ENCODE assay signal across 16 cellular contexts in the genomic region with DNA sequence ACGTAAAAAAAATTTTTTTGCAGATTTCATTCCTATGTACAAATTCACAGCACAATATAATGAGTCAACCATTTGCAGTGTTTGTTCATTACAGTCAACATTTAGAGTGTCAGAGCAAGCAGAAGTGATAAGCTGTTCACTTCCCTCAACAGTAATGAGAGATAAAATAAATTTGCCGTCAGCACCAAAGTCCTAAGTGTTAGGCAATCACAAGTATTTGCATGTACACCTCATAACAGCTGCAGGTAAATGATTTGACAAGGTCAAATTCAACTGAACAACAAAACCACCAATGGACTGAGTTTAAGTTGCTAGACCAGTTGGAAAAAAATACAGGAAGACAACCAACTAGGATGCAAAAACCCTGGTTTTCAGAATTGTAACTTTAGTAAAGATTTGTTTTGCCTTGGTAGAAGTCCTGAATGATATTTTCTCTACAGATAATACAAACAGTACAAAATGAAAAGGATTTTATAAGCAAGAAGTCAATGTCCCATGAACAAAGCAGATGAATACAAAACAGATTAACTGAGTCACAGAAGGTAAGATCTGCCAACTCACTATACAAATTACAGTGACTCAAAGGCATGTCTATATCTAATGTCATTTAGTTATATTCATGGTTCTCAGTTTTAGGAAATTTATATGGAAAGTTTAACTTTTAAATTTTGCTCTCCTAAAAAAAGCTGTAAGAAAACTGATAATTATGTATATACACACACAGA. TPM values are rescaled to one million over a fixed set of nuclear protein-coding genes. Genes with fewer than 3 reads are reported as not detected.
DNase-seq lines count a peak whose midpoint lies in the region; ATAC-seq and TF ChIP-seq lines count a peak whose summit lies in the region.
"Had no signal": no experiment of that assay in that cellular context is flagged by ENCODE, and none has a peak within 500 bp of the region (broad histone marks: within the 10 kb centered on the region; RNA-seq: fewer than 3 reads in every experiment).

No MANE protein-coding gene starts in this region.

- TF ChIP-seq RAD21 in Ishikawa (IDR thresholded peaks at IDR 0.05; ENCODE audit: low read depth) (no peak), liver (IDR thresholded peaks at IDR 0.05) (peak; percentile 20 to 25)

- no peak overlapping the region for H3K4me3 Mint-ChIP-seq in WTC11

- H3K27me3 ChIP-seq in DND-41 (ENCODE audit: insufficient read depth, low read length, poor library complexity) (no peaks in the 10 kb centered on the region), liver (ENCODE audit: control insufficient read depth in 4 of 4, insufficient read depth in 4 of 4, low read length in 3 of 4) (no peaks in the 10 kb centered on the region), tibial nerve (no peaks in the 10 kb centered on the region)
- H3K27me3 ChIP-seq: cardiac muscle cell, Peyer's patch had no signal

- CTCF ChIA-PET in WTC11 (lab: Charles Lee): interaction anchor here (0.7 kb wide), 1 partner anchor 26 kb away, joined by 3 read pairs; no protein-coding TSS in a partner anchor

- H3K36me3 Mint-ChIP-seq in WTC11: peaks cover 6% of the 10 kb centered on the region; the same call in 1 of the 2 replicates

- H3K27ac ChIP-seq in DND-41 (ENCODE audit: low read length) (peak overlapping the region; percentile 37; the same call in 1 of the 2 replicates), liver (ENCODE audit: low read depth in 1 of 2, low read length in 2 of 2) (peak overlapping the region; percentile 89 to 90), tibial nerve (no peak overlapping the region)
- H3K27ac ChIP-seq: cardiac muscle cell had no signal

- no peak for TF ChIP-seq EP300 in Ishikawa (IDR thresholded peaks at IDR 0.05; ENCODE audit: borderline replicate concordance)
- no peak for TF ChIP-seq EP300 in tibial nerve (IDR thresholded peaks at IDR 0.05)

- DNase-seq in DND-41 (no peak), WTC11 (ENCODE audit: low spot score) (no peak), tibial nerve (ENCODE audit: low spot score in 2 of 2) (no peak), amniotic stem cell (lab: John Stamatoyannopoulos, UW) (no peak), NCI-H2227 (lab: John Stamatoyannopoulos, UW; ENCODE audit: unreplicated experiment) (no peak)
- DNase-seq: activated CD4-positive, alpha-beta T cell treated with anti-CD3 and anti-CD28 coated beads, Interleukin-2, amount 50 U/mL, for 48 hours; activated naive CD4-positive, alpha-beta T cell treated with Interleukin-2 at 50 U/mL for 16 hours; AML-193; NCI-H1417 treated with DMSO at 0.1 percent for 48 hours; Peyer's patch; stimulated activated CD4-positive, alpha-beta T cell treated with anti-CD3 and anti-CD28 coated beads, Interleukin-4, amount 100 ng/mL, for 4 hours; stimulated activated naive CD8-positive, alpha-beta T cell treated with anti-CD3 and anti-CD28 coated beads, Interleukin-15, Interleukin-2, amounts not matched to agents 100 U/mL and 50 U/mL, for 24 hours had no signal

- peaks cover 39% of the 10 kb centered on the region for H3K4me1 Mint-ChIP-seq in WTC11

- no peak for TF ChIP-seq POLR2A in tibial nerve (IDR thresholded peaks at IDR 0.05)

- no peak for TF ChIP-seq CTCF in DND-41 (IDR thresholded peaks at IDR 0.05; ENCODE audit: borderline replicate concordance, extremely low read depth, low read length, poor library complexity, severe bottlenecking)
- no peak for TF ChIP-seq CTCF in WTC11 (IDR thresholded peaks at IDR 0.05)
- no peak for TF ChIP-seq CTCF in liver (IDR thresholded peaks at IDR 0.05; ENCODE audit: low read depth, low read length, missing input control)
- TF ChIP-seq CTCF in tibial nerve (IDR thresholded peaks at IDR 0.05): no peak

- H4K20me1 ChIP-seq in DND-41 (ENCODE audit: insufficient read depth, low read length): peaks cover 11% of the 10 kb centered on the region; the same call in 1 of the 2 replicates

- no peaks in the 10 kb centered on the region for H3K9me3 ChIP-seq in DND-41 (ENCODE audit: insufficient read depth, low read length, severe bottlenecking)
- H3K9me3 ChIP-seq in liver (ENCODE audit: control insufficient read depth in 4 of 4, low read length in 3 of 4): no peaks in the 10 kb centered on the region
- H3K9me3 ChIP-seq in tibial nerve: no peaks in the 10 kb centered on the region
- H3K9me3 ChIP-seq: Peyer's patch had no signal

- H3K27me3 Mint-ChIP-seq in WTC11 (ENCODE audit: low read depth): no peaks in the 10 kb centered on the region

- no peak overlapping the region for H3K9ac ChIP-seq in DND-41 (ENCODE audit: low read depth, low read length)
- peak overlapping the region in 1 of 2 donors; percentile 2 for H3K9ac ChIP-seq in liver (ENCODE audit: low read depth in 1 of 2, low read length in 2 of 2)

- H3K27ac Mint-ChIP-seq in WTC11: no peak overlapping the region

- WGBS in liver: 23% methylated on average over 2 of the region's 2 CpGs
- 83 to 87% methylated on average over 2 of the region's 2 CpGs for WGBS in tibial nerve, 2 donors

- H2AFZ ChIP-seq in DND-41 (ENCODE audit: low read depth, low read length): no peak overlapping the region

- POLR2A ChIA-PET in WTC11 (lab: Charles Lee): no interaction called here

- H3K36me3 ChIP-seq in DND-41 (ENCODE audit: insufficient read depth, low read length) (peaks cover 31% of the 10 kb centered on the region), liver (ENCODE audit: control insufficient read depth in 4 of 4, insufficient read depth in 3 of 4, low read depth in 1 of 4, low read length in 3 of 4) (no peaks in the 10 kb centered on the region), tibial nerve (no peaks in the 10 kb centered on the region)
- H3K36me3 ChIP-seq: cardiac muscle cell, Peyer's patch had no signal

- peaks cover 98% of the 10 kb centered on the region for H3K79me2 ChIP-seq in DND-41 (ENCODE audit: insufficient read depth, low read length)

- peaks cover 65% of the 10 kb centered on the region for H3K4me1 ChIP-seq in DND-41 (ENCODE audit: insufficient read depth, low read length)
- H3K4me1 ChIP-seq in liver (ENCODE audit: control insufficient read depth in 4 of 4, insufficient read depth in 4 of 4, low read length in 3 of 4): peaks cover 5 to 39% (median 18%) of the 10 kb centered on the region in 4 donors
- H3K4me1 ChIP-seq in tibial nerve: no peaks in the 10 kb centered on the region
- H3K4me1 ChIP-seq: Peyer's patch had no signal

- peaks cover 3% of the 10 kb centered on the region for H3K9me3 Mint-ChIP-seq in WTC11

- no peak overlapping the region for H3K4me3 ChIP-seq in DND-41 (ENCODE audit: low read depth in 1 of 2, low read length in 2 of 2)
- H3K4me3 ChIP-seq in liver (ENCODE audit: low read depth in 1 of 3, low read length in 3 of 3): no peak overlapping the region
- H3K4me3 ChIP-seq in tibial nerve: no peak overlapping the region
- H3K4me3 ChIP-seq: cardiac muscle cell, Peyer's patch had no signal

- 0 out of 2 replicates have a peak overlapping the region, but pooled peaks have one; percentile 9 for H3K4me2 ChIP-seq in DND-41 (ENCODE audit: insufficient read depth, low read length)

- ATAC-seq in DND-41 (ENCODE audit: insufficient read depth, low read depth) (no peak), WTC11 (no peak), HG03469 (IDR thresholded peaks at IDR 0.05; ENCODE audit: unreplicated experiment) (no peak)
- ATAC-seq: stimulated activated naive CD8-positive, alpha-beta T cell treated with anti-CD3 and anti-CD28 coated beads, Interleukin-15, Interleukin-2, amounts not matched to agents 100 U/mL and 50 U/mL, for 24 hours had no signal

TF ChIP-seq in Ishikawa, 13 proteins besides CTCF, POLR2A, EP300 and RAD21:
- TF ChIP-seq TEAD4 (IDR thresholded peaks at IDR 0.05) (no peak), CEBPB (IDR thresholded peaks at IDR 0.05) (0 out of 2 replicates have a peak, but pooled peaks have one; percentile 9)
TF ChIP-seq in Ishikawa: peak in this region for 1.

TF ChIP-seq in WTC11, 78 proteins besides CTCF, POLR2A, EP300 and RAD21:
- TF ChIP-seq GABPB1 (CRISPR knock-in tag; IDR thresholded peaks at IDR 0.05) (peak; percentile 44; the same call in 1 of the 2 replicates), ESRRA (CRISPR knock-in tag; IDR thresholded peaks at IDR 0.05; ENCODE audit: borderline replicate concordance) (no peak)

TF ChIP-seq in liver, 16 proteins besides CTCF, POLR2A, EP300 and RAD21 (continues in another document):
- TF ChIP-seq HNF4A (conservative IDR thresholded peaks at IDR 0.05) (peak; percentile 74 to 91), HNF4G (IDR thresholded peaks at IDR 0.05) (peak; percentile 59), SP1 (IDR thresholded peaks at IDR 0.05) (peak; percentile 69), GABPA (IDR thresholded peaks at IDR 0.05 in 1 of 2, conservative IDR thresholded peaks at IDR 0.05 in 1 of 2) (peak in 1 of 2 donors; percentile 29), RXRA (IDR thresholded peaks at IDR 0.05) (peak; percentile 32 to 78)
- TF ChIP-seq, protein P1, sequence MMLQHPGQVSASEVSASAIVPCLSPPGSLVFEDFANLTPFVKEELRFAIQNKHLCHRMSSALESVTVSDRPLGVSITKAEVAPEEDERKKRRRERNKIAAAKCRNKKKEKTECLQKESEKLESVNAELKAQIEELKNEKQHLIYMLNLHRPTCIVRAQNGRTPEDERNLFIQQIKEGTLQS (IDR thresholded peaks at IDR 0.05): peak; percentile 17
- TF ChIP-seq, protein P2, sequence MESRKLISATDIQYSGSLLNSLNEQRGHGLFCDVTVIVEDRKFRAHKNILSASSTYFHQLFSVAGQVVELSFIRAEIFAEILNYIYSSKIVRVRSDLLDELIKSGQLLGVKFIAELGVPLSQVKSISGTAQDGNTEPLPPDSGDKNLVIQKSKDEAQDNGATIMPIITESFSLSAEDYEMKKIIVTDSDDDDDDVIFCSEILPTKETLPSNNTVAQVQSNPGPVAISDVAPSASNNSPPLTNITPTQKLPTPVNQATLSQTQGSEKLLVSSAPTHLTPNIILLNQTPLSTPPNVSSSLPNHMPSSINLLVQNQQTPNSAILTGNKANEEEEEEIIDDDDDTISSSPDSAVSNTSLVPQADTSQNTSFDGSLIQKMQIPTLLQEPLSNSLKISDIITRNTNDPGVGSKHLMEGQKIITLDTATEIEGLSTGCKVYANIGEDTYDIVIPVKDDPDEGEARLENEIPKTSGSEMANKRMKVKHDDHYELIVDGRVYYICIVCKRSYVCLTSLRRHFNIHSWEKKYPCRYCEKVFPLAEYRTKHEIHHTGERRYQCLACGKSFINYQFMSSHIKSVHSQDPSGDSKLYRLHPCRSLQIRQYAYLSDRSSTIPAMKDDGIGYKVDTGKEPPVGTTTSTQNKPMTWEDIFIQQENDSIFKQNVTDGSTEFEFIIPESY (IDR thresholded peaks at IDR 0.05): peak; percentile 28
- TF ChIP-seq, protein P3, sequence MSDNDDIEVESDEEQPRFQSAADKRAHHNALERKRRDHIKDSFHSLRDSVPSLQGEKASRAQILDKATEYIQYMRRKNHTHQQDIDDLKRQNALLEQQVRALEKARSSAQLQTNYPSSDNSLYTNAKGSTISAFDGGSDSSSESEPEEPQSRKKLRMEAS (IDR thresholded peaks at IDR 0.05): peak; percentile 54

RNA-seq across cellular contexts. Expression of gene RAPGEF5, which starts 10.4 kb away (rescaled TPM):
- total RNA-seq in WTC11 (2021) (9.9 to 12.3 TPM (median 10.3 TPM) in 3 replicates), liver (10 to 100 TPM; 16.4 to 54.8 TPM), tibial nerve (100 to 1,000 TPM in 1 of 4 donors, 10 to 100 TPM in 3; 63.3 to 121 (median 76.9) TPM)
- 1 to 10 TPM; 7.1 to 9.5 TPM for polyA plus RNA-seq in liver
- polyA plus RNA-seq: cardiac muscle cell had no signal

Comparison
In these comparisons a context has a peak if more than half of its experiments do, and no peak if none do; other contexts are left out.
1. H3K27ac ChIP-seq: peak in DND-41 (single experiment) and liver (2 of 2); none in tibial nerve (0 of 4).